17 cellular contexts compared by ENCODE assay signal in genomic region chr14:64673329-64673728, GRCh38. TPM values are rescaled to one million over a fixed set of nuclear protein-coding genes. Genes with fewer than 3 reads are reported as not detected.
DNase-seq lines count a peak whose midpoint lies in the region; ATAC-seq and TF ChIP-seq lines count a peak whose summit lies in the region.
"Had no signal": no experiment of that assay in that cellular context is flagged by ENCODE, and none has a peak within 500 bp of the region (broad histone marks: within the 10 kb centered on the region; RNA-seq: fewer than 3 reads in every experiment).

No MANE protein-coding gene starts in this region.

- no peak overlapping the region; a peak in 1 of 20 replicates for H3K4me3 ChIP-seq in BLaER1 treated with 17β-estradiol and CSF1 and Interleukin-3, amounts not matched to agents 10 nM and 100 nM
- no peak overlapping the region for H3K4me3 ChIP-seq in naive thymus-derived CD4-positive, alpha-beta T cell (ENCODE audit: low read length)

- peak overlapping the region; percentile 49 to 90 (median 72) for H3K4me2 ChIP-seq in BLaER1 treated with 17β-estradiol and CSF1 and Interleukin-3, amounts not matched to agents 10 nM and 100 nM

- no peaks in the 10 kb centered on the region for H3K36me3 Mint-ChIP-seq in activated T-helper 17 cell treated with anti-CD3 and anti-CD28 coated beads, Interleukin-2, amount 50 U/mL, for 72 hours (ENCODE audit: low read depth)
- peaks cover 0 to 9% (median 0%) of the 10 kb centered on the region in 5 donors for H3K36me3 Mint-ChIP-seq in naive thymus-derived CD4-positive, alpha-beta T cell

- H3K4me3 Mint-ChIP-seq in activated T-helper 17 cell treated with anti-CD3 and anti-CD28 coated beads, Interleukin-2, amount 50 U/mL, for 72 hours = peak overlapping the region; percentile 14
- peak overlapping the region in 2 of 10 donors; percentile 28 to 42 for H3K4me3 Mint-ChIP-seq in naive thymus-derived CD4-positive, alpha-beta T cell

- CTCF ChIA-PET in naive thymus-derived CD4-positive, alpha-beta T cell (lab: Charles Lee) = interaction anchor here (1.1 to 4.8 kb wide), 3 partner anchors 50 to 92 kb away, joined by 3 to 19 read pairs (median 8); no protein-coding TSS in a partner anchor
- CTCF ChIA-PET in HEK293T (lab: Yijun Ruan, JAX) = interaction anchor here (2.5 kb wide), 1 partner anchor 91 kb away, joined by 13 read pairs; no protein-coding TSS in a partner anchor

- H3K9me3 Mint-ChIP-seq in activated T-helper 17 cell treated with anti-CD3 and anti-CD28 coated beads, Interleukin-2, amount 50 U/mL, for 72 hours = peaks cover 4% of the 10 kb centered on the region
- peaks cover 0 to 6% (median 0%) of the 10 kb centered on the region in 11 donors for H3K9me3 Mint-ChIP-seq in naive thymus-derived CD4-positive, alpha-beta T cell

- H4K20me1 ChIP-seq in BLaER1 treated with 17β-estradiol and CSF1 and Interleukin-3, amounts not matched to agents 10 nM and 100 nM = no peaks in the 10 kb centered on the region

- peak overlapping the region in 9 of 11 experiments; percentile 47 to 78 (median 68); a peak in 18 of 22 replicates for H3K27ac ChIP-seq in BLaER1 treated with 17β-estradiol and CSF1 and Interleukin-3, amounts not matched to agents 10 nM and 100 nM
- H3K27ac ChIP-seq in naive thymus-derived CD4-positive, alpha-beta T cell (ENCODE audit: low read depth, low read length) = no peak overlapping the region

- H3K9me3 ChIP-seq in BLaER1 treated with 17β-estradiol and CSF1 and Interleukin-3, amounts not matched to agents 10 nM and 100 nM (replicated peaks in 1 of 11) = peaks cover 0 to 11% (median 4%) of the 10 kb centered on the region in 11 experiments; a peak in 6 of 22 replicates
- no peaks in the 10 kb centered on the region for H3K9me3 ChIP-seq in naive thymus-derived CD4-positive, alpha-beta T cell (ENCODE audit: control insufficient read depth in 2 of 3, low read length in 3 of 3)

- peaks cover 41 to 60% (median 52%) of the 10 kb centered on the region in 10 experiments for H3K4me1 ChIP-seq in BLaER1 treated with 17β-estradiol and CSF1 and Interleukin-3, amounts not matched to agents 10 nM and 100 nM
- peaks cover 7 to 16% of the 10 kb centered on the region in 2 donors for H3K4me1 ChIP-seq in naive thymus-derived CD4-positive, alpha-beta T cell (ENCODE audit: control insufficient read depth in 2 of 2, insufficient read depth in 2 of 2, low read length in 2 of 2)

- H3K27me3 ChIP-seq in BLaER1 treated with 17β-estradiol and CSF1 and Interleukin-3, amounts not matched to agents 10 nM and 100 nM = no peaks in the 10 kb centered on the region
- no peaks in the 10 kb centered on the region for H3K27me3 ChIP-seq in naive thymus-derived CD4-positive, alpha-beta T cell (ENCODE audit: control insufficient read depth in 2 of 2, insufficient read depth in 2 of 2, low read length in 2 of 2)

- no peak for DNase-seq in naive thymus-derived CD4-positive, alpha-beta T cell
- DNase-seq in NCI-H2107 treated with DMSO at 0.1 percent for 48 hours (lab: John Stamatoyannopoulos, UW; ENCODE audit: unreplicated experiment) = no peak
- no peak for DNase-seq in HEK293T (ENCODE audit: extremely low spot score)
- DNase-seq: dermis blood vessel endothelial cell; DMS153; midbrain; NCI-H2029; NCI-H526; occipital lobe; stimulated activated CD4-positive, alpha-beta T cell treated with anti-CD3 and anti-CD28 coated beads, Interleukin-4, amount 100 ng/mL, for 1 hour had no signal

- POLR2A ChIA-PET in naive thymus-derived CD4-positive, alpha-beta T cell (lab: Charles Lee) = interaction anchor here (1.2 kb wide), 1 partner anchor 235 kb away, joined by 3 read pairs; no protein-coding TSS in a partner anchor
- POLR2A ChIA-PET in HEK293T (lab: Yijun Ruan, JAX) = interaction anchor here (1.1 kb wide), 1 partner anchor 31 kb away, joined by 3 read pairs; the partner anchor contains the start of gene PLEKHG3

- H3K27ac Mint-ChIP-seq in activated T-helper 17 cell treated with anti-CD3 and anti-CD28 coated beads, Interleukin-2, amount 50 U/mL, for 72 hours = peak overlapping the region; percentile 17
- peak overlapping the region in 4 of 9 donors; percentile 32 to 75 (median 38) for H3K27ac Mint-ChIP-seq in naive thymus-derived CD4-positive, alpha-beta T cell

- no peaks in the 10 kb centered on the region for H3K27me3 Mint-ChIP-seq in activated T-helper 17 cell treated with anti-CD3 and anti-CD28 coated beads, Interleukin-2, amount 50 U/mL, for 72 hours
- H3K27me3 Mint-ChIP-seq in naive thymus-derived CD4-positive, alpha-beta T cell = peaks cover 0 to 15% (median 0%) of the 10 kb centered on the region in 5 donors

- intact Hi-C loops in naive thymus-derived CD4-positive, alpha-beta T cell (cut with micrococcal nuclease) = loop anchor here (2.0 to 5.0 kb wide), 4 partner anchors 25 to 309 kb away; no protein-coding TSS in a partner anchor

- H3K4me1 Mint-ChIP-seq in activated T-helper 17 cell treated with anti-CD3 and anti-CD28 coated beads, Interleukin-2, amount 50 U/mL, for 72 hours = peaks cover 23% of the 10 kb centered on the region
- H3K4me1 Mint-ChIP-seq in naive thymus-derived CD4-positive, alpha-beta T cell = peaks cover 9 to 46% (median 15%) of the 10 kb centered on the region in 7 donors

- ATAC-seq in GM18867 (IDR thresholded peaks at IDR 0.05; ENCODE audit: unreplicated experiment) (peak; percentile 32), HG02884 (IDR thresholded peaks at IDR 0.05; ENCODE audit: unreplicated experiment) (no peak)
- no peak for ATAC-seq in activated T-helper 17 cell treated with anti-CD3 and anti-CD28 coated beads, Interleukin-2, amount 50 U/mL, for 72 hours (replicated peaks)
- ATAC-seq in naive thymus-derived CD4-positive, alpha-beta T cell = peak; percentile 32
- ATAC-seq: HCT116, Panc1, SK-N-SH treated with all-trans-retinoic acid at 6 μM for 48 hours had no signal

- H3K36me3 ChIP-seq in BLaER1 treated with 17β-estradiol and CSF1 and Interleukin-3, amounts not matched to agents 10 nM and 100 nM = no peaks in the 10 kb centered on the region
- no peaks in the 10 kb centered on the region for H3K36me3 ChIP-seq in naive thymus-derived CD4-positive, alpha-beta T cell (ENCODE audit: control insufficient read depth in 2 of 3, insufficient read depth in 3 of 3, low read length in 3 of 3)

- H3K9ac ChIP-seq in BLaER1 treated with 17β-estradiol and CSF1 and Interleukin-3, amounts not matched to agents 10 nM and 100 nM = peak overlapping the region in 7 of 11 experiments; percentile 1 to 59 (median 27); a peak in 8 of 22 replicates

TF ChIP-seq in HEK293T, 16 proteins besides CTCF, POLR2A, EP300 and RAD21:
- no peak for TF ChIP-seq TARDBP (IDR thresholded peaks at IDR 0.05)
- TF ChIP-seq ELF4 (IDR thresholded peaks at IDR 0.05) = no peak
- TF ChIP-seq BHLHE40 (IDR thresholded peaks at IDR 0.05; ENCODE audit: borderline replicate concordance) = no peak
- no peak for TF ChIP-seq LEF1 (IDR thresholded peaks at IDR 0.05; ENCODE audit: borderline replicate concordance)
- TF ChIP-seq ZNF384 (IDR thresholded peaks at IDR 0.05) = no peak
- no peak for TF ChIP-seq NFRKB (IDR thresholded peaks at IDR 0.05)
- no peak for TF ChIP-seq SP1 (IDR thresholded peaks at IDR 0.05)

RNA-seq across cellular contexts. Expression of gene PLEKHG3, which starts 30.9 kb away (rescaled TPM):
- total RNA-seq in activated T-helper 17 cell treated with anti-CD3 and anti-CD28 coated beads, Interleukin-2, amount 50 U/mL, for 72 hours = 10 to 100 TPM; 17.2 to 19.2 TPM
- total RNA-seq in naive thymus-derived CD4-positive, alpha-beta T cell = 10 to 100 TPM in 2 of 5 experiments, 1 to 10 TPM in 3; 1.2 to 43.6 (median 6.0) TPM
- under 1 TPM; 0.17 to 0.44 TPM for polyA plus RNA-seq in naive thymus-derived CD4-positive, alpha-beta T cell

Comparison
In these comparisons a context has a peak if more than half of its experiments do, and no peak if none do; other contexts are left out.
1. ATAC-seq: peak in GM18867 (single experiment) and naive thymus-derived CD4-positive, alpha-beta T cell (single experiment); none in activated T-helper 17 cell treated with anti-CD3 and anti-CD28 coated beads, Interleukin-2, amount 50 U/mL, for 72 hours (single experiment) and HG02884 (single experiment).